7 cellular contexts compared by ENCODE assay signal in the genomic region with DNA sequence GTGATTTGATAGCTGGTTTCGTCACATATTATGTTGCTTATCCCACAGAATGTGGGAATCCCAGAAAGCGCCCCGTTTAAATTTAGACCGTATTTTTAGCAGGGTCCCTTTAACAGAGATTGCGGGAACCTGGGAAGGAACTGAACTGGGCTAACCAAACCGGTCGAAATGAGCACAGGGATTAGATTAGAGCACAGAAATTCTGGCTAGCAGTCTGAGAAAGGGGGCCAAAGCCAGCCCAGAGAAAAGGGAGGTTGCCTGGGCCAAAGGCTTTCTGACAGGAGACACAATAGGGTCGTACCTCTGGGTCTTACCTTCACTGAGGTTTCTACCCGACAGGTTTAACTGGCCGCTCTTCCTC. TPM values are rescaled to one million over a fixed set of nuclear protein-coding genes. Genes with fewer than 3 reads are reported as not detected.
DNase-seq lines count a peak whose midpoint lies in the region; ATAC-seq and TF ChIP-seq lines count a peak whose summit lies in the region.

No MANE protein-coding gene starts in this region.

- TF ChIP-seq CTCF in SU-DHL-6 (IDR thresholded peaks at IDR 0.05; ENCODE audit: insufficient read depth, low read length, poor library complexity, severe bottlenecking): no peak

- H3F3A ChIP-seq in SU-DHL-6 (ENCODE audit: insufficient read depth): peaks cover 12% of the 10 kb centered on the region

- H3K9me2 ChIP-seq in SU-DHL-6 (replicated peaks; ENCODE audit: insufficient read depth, low read length): no peaks in the 10 kb centered on the region

- H3K27me3 ChIP-seq in SU-DHL-6 (ENCODE audit: low read length): no peaks in the 10 kb centered on the region

- ATAC-seq in GM18868 (IDR thresholded peaks at IDR 0.05; ENCODE audit: unreplicated experiment) (peak; percentile 26), HG02759 (IDR thresholded peaks at IDR 0.05; ENCODE audit: unreplicated experiment) (peak; percentile 35), left cardiac atrium (peak; percentile 17 to 22)

- DNase-seq in left cardiac atrium (no peak), NCI-H187 treated with DMSO at 0.1 percent for 48 hours (lab: John Stamatoyannopoulos, UW) (no peak), NCI-H82 (lab: John Stamatoyannopoulos, UW) (no peak)

- H3K36me3 ChIP-seq in SU-DHL-6 (ENCODE audit: low read length): peaks cover 7% of the 10 kb centered on the region

- peak overlapping the region; percentile 96 for H3K4me2 ChIP-seq in SU-DHL-6 (ENCODE audit: low read depth, low read length, poor library complexity, severe bottlenecking)

- intact Hi-C loops in left cardiac atrium (cut with DNase I): no loop called here

- peak overlapping the region; percentile 83 for H3K9ac ChIP-seq in SU-DHL-6 (ENCODE audit: low read length)

- H3K4me3 ChIP-seq in SU-DHL-6 (ENCODE audit: insufficient read depth, low read length, poor library complexity, severe bottlenecking) (peak overlapping the region; percentile 99), skin epidermis (peak overlapping the region; percentile 52 to 91 (median 76))

- H3K27ac ChIP-seq in SU-DHL-6 (ENCODE audit: low read depth, low read length) (peak overlapping the region; percentile 42), skin epidermis (peak overlapping the region in 20 of 21 experiments; percentile 73 to 97 (median 92))

- no peaks in the 10 kb centered on the region for H4K20me1 ChIP-seq in SU-DHL-6 (ENCODE audit: low read depth, low read length)

- H3K9me3 ChIP-seq in SU-DHL-6 (ENCODE audit: insufficient read depth, low read length): no peaks in the 10 kb centered on the region

- H2AFZ ChIP-seq in SU-DHL-6 (ENCODE audit: low read depth, low read length, severe bottlenecking): peak overlapping the region; percentile 82

- H3K79me2 ChIP-seq in SU-DHL-6 (ENCODE audit: insufficient read depth, low read length): peaks cover 99% of the 10 kb centered on the region

RNA-seq across cellular contexts. Expression of gene LRRC40, which starts 0.3 kb away (rescaled TPM):
- total RNA-seq in left cardiac atrium: 10 to 100 TPM in 1 of 2 donors, 1 to 10 TPM in 1; 8.8 to 12.5 TPM

RNA-seq across cellular contexts. Expression of gene SRSF11, which starts 16.1 kb away (rescaled TPM):
- total RNA-seq in left cardiac atrium: 10 to 100 TPM; 56.1 to 68.5 TPM
